10 cellular contexts compared by ENCODE assay signal in the genomic region with DNA sequence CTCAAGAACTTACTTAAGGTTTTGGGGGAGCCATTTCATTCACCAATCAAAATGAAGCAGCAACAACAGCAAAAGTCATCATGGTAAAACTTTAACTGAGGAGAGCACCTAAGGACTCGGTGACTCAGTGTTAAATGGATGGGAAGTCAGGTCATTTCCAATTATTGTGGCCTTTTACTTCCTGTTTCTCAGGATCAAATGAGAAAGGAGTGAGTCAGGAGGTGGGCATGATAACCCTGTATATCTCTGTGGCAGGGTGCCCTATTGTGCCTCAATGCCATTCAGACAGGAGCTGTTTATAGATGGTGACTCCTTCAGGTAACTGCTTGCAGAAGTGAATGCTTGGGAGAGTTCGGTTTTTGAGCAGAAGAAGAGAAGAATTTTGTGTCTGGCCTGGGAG.
DNase-seq lines count a peak whose midpoint lies in the region; ATAC-seq and TF ChIP-seq lines count a peak whose summit lies in the region.
"Had no signal": no experiment of that assay in that cellular context is flagged by ENCODE, and none has a peak within 500 bp of the region (broad histone marks: within the 10 kb centered on the region; RNA-seq: fewer than 3 reads in every experiment).

No MANE protein-coding gene starts in this region.

- peak overlapping the region; percentile 65 for H3K27ac Mint-ChIP-seq in activated naive CD4-positive, alpha-beta T cell treated with anti-CD3 and anti-CD28 coated beads for 36 hours
- H3K27ac Mint-ChIP-seq in stimulated activated naive CD8-positive, alpha-beta T cell treated with anti-CD3 and anti-CD28 coated beads, Interleukin-15, amount 100 ng/mL, for 72 hours, result peak overlapping the region in 1 of 2 donors; percentile 84
- H3K27ac Mint-ChIP-seq: activated CD8-positive, alpha-beta memory T cell treated with anti-CD3 and anti-CD28 coated beads, Interleukin-2, amount 10 ng/mL, durations not matched to agents 7 days and 5 days had no signal

- H3K4me1 ChIP-seq in PC-9 (replicated peaks; ENCODE audit: insufficient read depth) (peaks cover 17% of the 10 kb centered on the region), left ventricle myocardium inferior (peaks cover 13% of the 10 kb centered on the region)

- no peak for TF ChIP-seq CTCF in PC-9 (conservative IDR thresholded peaks at IDR 0.05)
- no peak for TF ChIP-seq CTCF in fibroblast of pulmonary artery (IDR thresholded peaks at IDR 0.05; ENCODE audit: low read length, missing control alignments)
- no peak for TF ChIP-seq CTCF in left ventricle myocardium inferior (IDR thresholded peaks at IDR 0.05; ENCODE audit: borderline replicate concordance)

- intact Hi-C loops in activated naive CD4-positive, alpha-beta T cell treated with anti-CD3 and anti-CD28 coated beads for 36 hours (cut with micrococcal nuclease), result loop anchor here (1.0 to 10.0 kb wide), 9 partner anchors 9 to 1024 kb away; no protein-coding TSS in a partner anchor
- intact Hi-C loops in PC-9 (cut with micrococcal nuclease; ENCODE audit: unreplicated experiment) (no loop called here), left ventricle myocardium inferior (cut with micrococcal nuclease) (no loop called here)

- H3K4me3 ChIP-seq in PC-9 (no peak overlapping the region), fibroblast of pulmonary artery (replicated peaks; ENCODE audit: low read depth, low read length) (no peak overlapping the region), left ventricle myocardium inferior (no peak overlapping the region)

- H3K27ac ChIP-seq in PC-9, result no peak overlapping the region
- no peak overlapping the region for H3K27ac ChIP-seq in left ventricle myocardium inferior (replicated peaks)

- H3K27me3 ChIP-seq in PC-9 (ENCODE audit: insufficient read depth, low read depth) (no peaks in the 10 kb centered on the region), left ventricle myocardium inferior (ENCODE audit: low read depth) (no peaks in the 10 kb centered on the region)

- H3K36me3 ChIP-seq in PC-9 (ENCODE audit: low read depth) (no peaks in the 10 kb centered on the region), left ventricle myocardium inferior (no peaks in the 10 kb centered on the region)

- CTCF ChIA-PET in activated naive CD4-positive, alpha-beta T cell treated with anti-CD3 and anti-CD28 coated beads for 36 hours (lab: Charles Lee), result interaction anchor here (0.6 to 2.7 kb wide), 6 partner anchors 9 to 256 kb away, joined by 3 to 8 read pairs (median 4); no protein-coding TSS in a partner anchor
- CTCF ChIA-PET in PC-9 (lab: Charles Lee), result interaction anchor here (1.0 kb wide), 1 partner anchor 113 kb away, joined by 3 read pairs; no protein-coding TSS in a partner anchor

- no peak overlapping the region for H2AFZ ChIP-seq in PC-9

- no peaks in the 10 kb centered on the region for H3K9me3 Mint-ChIP-seq in activated naive CD4-positive, alpha-beta T cell treated with anti-CD3 and anti-CD28 coated beads for 36 hours
- no peaks in the 10 kb centered on the region for H3K9me3 Mint-ChIP-seq in stimulated activated naive CD8-positive, alpha-beta T cell treated with anti-CD3 and anti-CD28 coated beads, Interleukin-15, amount 100 ng/mL, for 72 hours

- H3K4me2 ChIP-seq in PC-9, result no peak overlapping the region

- H3K4me1 Mint-ChIP-seq in activated naive CD4-positive, alpha-beta T cell treated with anti-CD3 and anti-CD28 coated beads for 36 hours (ENCODE audit: low read depth), result peaks cover 51% of the 10 kb centered on the region
- peaks cover 20% of the 10 kb centered on the region for H3K4me1 Mint-ChIP-seq in stimulated activated naive CD8-positive, alpha-beta T cell treated with anti-CD3 and anti-CD28 coated beads, Interleukin-15, amount 100 ng/mL, for 72 hours

- peak; percentile 82 for ATAC-seq in stimulated activated naive CD8-positive, alpha-beta T cell treated with anti-CD3 and anti-CD28 coated beads, Interleukin-15, amount 100 ng/mL, for 72 hours
- ATAC-seq: activated CD8-positive, alpha-beta memory T cell treated with anti-CD3 and anti-CD28 coated beads, Interleukin-2, amount 10 ng/mL, durations not matched to agents 7 days and 5 days had no signal

- DNase-seq in activated naive CD4-positive, alpha-beta T cell treated with anti-CD3 and anti-CD28 coated beads for 36 hours, result peak; percentile 65
- no peak for DNase-seq in activated naive CD4-positive, alpha-beta T cell (lab: John Stamatoyannopoulos, UW)
- DNase-seq in PC-9 (peak; percentile 41 to 86), fibroblast of pulmonary artery (ENCODE audit: low read depth) (peak; percentile 26), left ventricle myocardium inferior (no peak), GDM1 (lab: John Stamatoyannopoulos, UW) (no peak), GM19238 (ENCODE audit: insufficient read length, low spot score) (no peak)
- DNase-seq in stimulated activated naive CD8-positive, alpha-beta T cell treated with anti-CD3 and anti-CD28 coated beads, Interleukin-15, amount 100 ng/mL, for 72 hours, result no peak
- DNase-seq: activated CD8-positive, alpha-beta memory T cell treated with anti-CD3 and anti-CD28 coated beads, Interleukin-2, amount 10 ng/mL, durations not matched to agents 7 days and 5 days; nucleus accumbens had no signal

- no peaks in the 10 kb centered on the region for H3F3A ChIP-seq in PC-9 (ENCODE audit: insufficient read depth, low read depth)

- no peaks in the 10 kb centered on the region for H3K9me3 ChIP-seq in PC-9 (ENCODE audit: insufficient read depth, low read depth)
- no peaks in the 10 kb centered on the region for H3K9me3 ChIP-seq in left ventricle myocardium inferior (replicated peaks)

- peaks cover 6% of the 10 kb centered on the region for H3K27me3 Mint-ChIP-seq in activated naive CD4-positive, alpha-beta T cell treated with anti-CD3 and anti-CD28 coated beads for 36 hours (ENCODE audit: low read depth)
- H3K27me3 Mint-ChIP-seq in stimulated activated naive CD8-positive, alpha-beta T cell treated with anti-CD3 and anti-CD28 coated beads, Interleukin-15, amount 100 ng/mL, for 72 hours, result peaks cover 9% of the 10 kb centered on the region

- POLR2A ChIA-PET in PC-9 (lab: Charles Lee; ENCODE audit: unreplicated experiment), result no interaction called here

- no peaks in the 10 kb centered on the region for H3K9me2 ChIP-seq in PC-9 (ENCODE audit: insufficient read depth)

- BruUV-seq in PC-9 (replicated peaks; lab: Mats Ljungman, UMichigan), result no TSS peak

- H4K20me1 ChIP-seq in PC-9 (ENCODE audit: insufficient read depth), result no peaks in the 10 kb centered on the region

- no peaks in the 10 kb centered on the region for H3K79me2 ChIP-seq in PC-9 (ENCODE audit: low read depth)

- H3K36me3 Mint-ChIP-seq in activated naive CD4-positive, alpha-beta T cell treated with anti-CD3 and anti-CD28 coated beads for 36 hours (ENCODE audit: low read depth), result no peaks in the 10 kb centered on the region
- H3K36me3 Mint-ChIP-seq: activated CD8-positive, alpha-beta memory T cell treated with anti-CD3 and anti-CD28 coated beads, Interleukin-2, amount 10 ng/mL, durations not matched to agents 7 days and 5 days had no signal

- no peak overlapping the region for H3K4me3 Mint-ChIP-seq in activated naive CD4-positive, alpha-beta T cell treated with anti-CD3 and anti-CD28 coated beads for 36 hours
- H3K4me3 Mint-ChIP-seq in stimulated activated naive CD8-positive, alpha-beta T cell treated with anti-CD3 and anti-CD28 coated beads, Interleukin-15, amount 100 ng/mL, for 72 hours, result no peak overlapping the region
- H3K4me3 Mint-ChIP-seq: activated CD8-positive, alpha-beta memory T cell treated with anti-CD3 and anti-CD28 coated beads, Interleukin-2, amount 10 ng/mL, durations not matched to agents 7 days and 5 days had no signal

Comparison
In these comparisons a context has a peak if more than half of its experiments do, and no peak if none do; other contexts are left out.
1. DNase-seq: peak in activated naive CD4-positive, alpha-beta T cell treated with anti-CD3 and anti-CD28 coated beads for 36 hours (single experiment), PC-9 (2 of 2) and fibroblast of pulmonary artery (single experiment); none in activated naive CD4-positive, alpha-beta T cell (0 of 4), stimulated activated naive CD8-positive, alpha-beta T cell treated with anti-CD3 and anti-CD28 coated beads, Interleukin-15, amount 100 ng/mL, for 72 hours (0 of 2), left ventricle myocardium inferior (single experiment), GDM1 (single experiment) and GM19238 (single experiment).